ENCODE assay signal across 1 cellular context in the genomic region with DNA sequence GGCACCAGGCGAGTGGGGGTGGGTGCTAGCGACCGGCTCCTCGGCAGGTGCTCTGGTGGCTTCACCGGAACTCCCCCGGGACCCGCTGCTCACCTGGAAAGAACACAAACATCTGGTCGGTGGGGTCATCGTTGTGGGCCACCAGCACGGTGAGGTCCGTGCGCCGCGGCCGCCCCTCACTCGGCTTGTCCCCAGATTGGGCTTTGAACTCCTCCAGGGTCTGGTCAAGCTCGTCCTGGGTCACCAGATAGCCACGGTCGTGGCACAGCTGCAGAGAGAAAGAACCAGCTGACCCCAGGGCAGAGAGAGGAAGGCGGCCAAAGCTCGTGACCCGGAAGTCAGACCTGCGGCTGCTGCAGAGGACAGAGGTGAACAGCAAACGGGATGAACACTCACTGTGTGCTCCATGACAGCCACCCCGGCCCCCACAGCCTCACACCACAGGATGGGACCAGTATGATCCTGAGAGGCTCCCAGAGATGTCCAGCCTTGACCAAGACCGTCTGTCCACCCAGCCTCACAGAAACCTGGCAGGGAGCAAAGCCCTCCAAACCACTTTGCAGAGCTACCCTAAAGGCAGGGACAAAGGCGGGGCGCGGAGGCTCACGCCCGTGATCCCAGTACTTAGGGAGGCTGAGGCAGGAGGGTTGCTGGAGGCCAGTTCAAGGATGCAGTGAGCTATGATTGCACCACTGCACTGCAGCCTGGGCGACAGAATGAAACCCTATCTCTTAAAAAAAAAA.
TF ChIP-seq lines count a peak whose summit lies in the region.

No MANE protein-coding gene starts in this region.

TF ChIP-seq in HepG2, 621 proteins besides CTCF, POLR2A, EP300 and RAD21 (continued from another document and continues in another):
- TF ChIP-seq, protein P1, sequence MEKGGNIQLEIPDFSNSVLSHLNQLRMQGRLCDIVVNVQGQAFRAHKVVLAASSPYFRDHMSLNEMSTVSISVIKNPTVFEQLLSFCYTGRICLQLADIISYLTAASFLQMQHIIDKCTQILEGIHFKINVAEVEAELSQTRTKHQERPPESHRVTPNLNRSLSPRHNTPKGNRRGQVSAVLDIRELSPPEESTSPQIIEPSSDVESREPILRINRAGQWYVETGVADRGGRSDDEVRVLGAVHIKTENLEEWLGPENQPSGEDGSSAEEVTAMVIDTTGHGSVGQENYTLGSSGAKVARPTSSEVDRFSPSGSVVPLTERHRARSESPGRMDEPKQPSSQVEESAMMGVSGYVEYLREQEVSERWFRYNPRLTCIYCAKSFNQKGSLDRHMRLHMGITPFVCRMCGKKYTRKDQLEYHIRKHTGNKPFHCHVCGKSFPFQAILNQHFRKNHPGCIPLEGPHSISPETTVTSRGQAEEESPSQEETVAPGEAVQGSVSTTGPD (CRISPR knock-in tag; IDR thresholded peaks at IDR 0.05), result no peak
- TF ChIP-seq MZF1 (CRISPR knock-in tag; IDR thresholded peaks at IDR 0.05; ENCODE audit: borderline replicate concordance) (no peak), SMAD3 (CRISPR knock-in tag; IDR thresholded peaks at IDR 0.05) (no peak), ZNF577 (CRISPR knock-in tag; IDR thresholded peaks at IDR 0.05; ENCODE audit: borderline replicate concordance, low read depth) (no peak), NR3C1 (CRISPR knock-in tag; IDR thresholded peaks at IDR 0.05) (no peak), ZNF672 (CRISPR knock-in tag; IDR thresholded peaks at IDR 0.05) (no peak), FOXK2 (IDR thresholded peaks at IDR 0.05) (no peak), FOXA1 (IDR thresholded peaks at IDR 0.05) (no peak), FOXA1 (CRISPR knock-in tag; IDR thresholded peaks at IDR 0.05) (no peak), DPF2 (CRISPR knock-in tag; IDR thresholded peaks at IDR 0.05; ENCODE audit: borderline replicate concordance, low read depth) (no peak), PHF20 (CRISPR knock-in tag; IDR thresholded peaks at IDR 0.05) (no peak), SMAD9 (CRISPR knock-in tag; IDR thresholded peaks at IDR 0.05) (no peak), AHR (CRISPR knock-in tag; IDR thresholded peaks at IDR 0.05) (no peak), ETV5 (CRISPR knock-in tag; IDR thresholded peaks at IDR 0.05; ENCODE audit: borderline replicate concordance) (peak; percentile 29; the same call in 1 of the 2 replicates), NFIB (CRISPR knock-in tag; IDR thresholded peaks at IDR 0.05; ENCODE audit: borderline replicate concordance) (no peak), YY1 (IDR thresholded peaks at IDR 0.05; ENCODE audit: insufficient read depth, insufficient replicate concordance, low read depth, low read length) (no peak), RBFOX2 (IDR thresholded peaks at IDR 0.05; ENCODE audit: low read depth, low read length) (0 out of 2 replicates have a peak, but pooled peaks have one; percentile 24), ZNF746 (CRISPR knock-in tag; IDR thresholded peaks at IDR 0.05) (no peak), PRPF4 (IDR thresholded peaks at IDR 0.05; ENCODE audit: low read depth, low read length, poor library complexity, severe bottlenecking) (no peak), HMG20A (CRISPR knock-in tag; IDR thresholded peaks at IDR 0.05; ENCODE audit: borderline replicate concordance) (no peak), PAX8 (CRISPR knock-in tag; IDR thresholded peaks at IDR 0.05; ENCODE audit: borderline replicate concordance) (no peak), ZNF274 (CRISPR knock-in tag; IDR thresholded peaks at IDR 0.05) (no peak), TMF1 (CRISPR knock-in tag; IDR thresholded peaks at IDR 0.05; ENCODE audit: low read depth) (no peak), BCL6 (CRISPR knock-in tag; IDR thresholded peaks at IDR 0.05) (no peak), ZNF546 (CRISPR knock-in tag; conservative IDR thresholded peaks at IDR 0.05) (no peak), MBNL3 (CRISPR knock-in tag; conservative IDR thresholded peaks at IDR 0.05) (no peak), PHF5A (CRISPR knock-in tag; IDR thresholded peaks at IDR 0.05; ENCODE audit: low read depth, unreplicated experiment) (no peak), ARID2 (CRISPR knock-in tag; IDR thresholded peaks at IDR 0.05; ENCODE audit: borderline replicate concordance) (no peak), NFKB2 (CRISPR knock-in tag; IDR thresholded peaks at IDR 0.05; ENCODE audit: borderline replicate concordance) (0 out of 2 replicates have a peak, but pooled peaks have one; percentile 35), ASH2L (IDR thresholded peaks at IDR 0.05; ENCODE audit: insufficient read length, low read depth, low read length) (no peak), ZNF235 (CRISPR knock-in tag; IDR thresholded peaks at IDR 0.05; ENCODE audit: borderline replicate concordance) (no peak), JUNB (CRISPR knock-in tag; IDR thresholded peaks at IDR 0.05; ENCODE audit: borderline replicate concordance) (no peak), ZNF263 (CRISPR knock-in tag; IDR thresholded peaks at IDR 0.05) (peak; percentile 48; the same call in 1 of the 2 replicates), HOXA9 (CRISPR knock-in tag; IDR thresholded peaks at IDR 0.05; ENCODE audit: borderline replicate concordance) (no peak), PCBP2 (optimal IDR thresholded peaks at IDR 0.05; ENCODE audit: low read depth, low read length, poor library complexity, severe bottlenecking) (no peak)
- TF ChIP-seq, protein P2, sequence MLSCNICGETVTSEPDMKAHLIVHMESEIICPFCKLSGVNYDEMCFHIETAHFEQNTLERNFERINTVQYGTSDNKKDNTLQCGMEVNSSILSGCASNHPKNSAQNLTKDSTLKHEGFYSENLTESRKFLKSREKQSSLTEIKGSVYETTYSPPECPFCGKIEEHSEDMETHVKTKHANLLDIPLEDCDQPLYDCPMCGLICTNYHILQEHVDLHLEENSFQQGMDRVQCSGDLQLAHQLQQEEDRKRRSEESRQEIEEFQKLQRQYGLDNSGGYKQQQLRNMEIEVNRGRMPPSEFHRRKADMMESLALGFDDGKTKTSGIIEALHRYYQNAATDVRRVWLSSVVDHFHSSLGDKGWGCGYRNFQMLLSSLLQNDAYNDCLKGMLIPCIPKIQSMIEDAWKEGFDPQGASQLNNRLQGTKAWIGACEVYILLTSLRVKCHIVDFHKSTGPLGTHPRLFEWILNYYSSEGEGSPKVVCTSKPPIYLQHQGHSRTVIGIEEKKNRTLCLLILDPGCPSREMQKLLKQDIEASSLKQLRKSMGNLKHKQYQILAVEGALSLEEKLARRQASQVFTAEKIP (CRISPR knock-in tag; IDR thresholded peaks at IDR 0.05; ENCODE audit: borderline replicate concordance), result no peak
- TF ChIP-seq, protein P3, sequence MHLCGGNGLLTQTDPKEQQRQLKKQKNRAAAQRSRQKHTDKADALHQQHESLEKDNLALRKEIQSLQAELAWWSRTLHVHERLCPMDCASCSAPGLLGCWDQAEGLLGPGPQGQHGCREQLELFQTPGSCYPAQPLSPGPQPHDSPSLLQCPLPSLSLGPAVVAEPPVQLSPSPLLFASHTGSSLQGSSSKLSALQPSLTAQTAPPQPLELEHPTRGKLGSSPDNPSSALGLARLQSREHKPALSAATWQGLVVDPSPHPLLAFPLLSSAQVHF (CRISPR knock-in tag; IDR thresholded peaks at IDR 0.05), result no peak
- TF ChIP-seq, protein P4, sequence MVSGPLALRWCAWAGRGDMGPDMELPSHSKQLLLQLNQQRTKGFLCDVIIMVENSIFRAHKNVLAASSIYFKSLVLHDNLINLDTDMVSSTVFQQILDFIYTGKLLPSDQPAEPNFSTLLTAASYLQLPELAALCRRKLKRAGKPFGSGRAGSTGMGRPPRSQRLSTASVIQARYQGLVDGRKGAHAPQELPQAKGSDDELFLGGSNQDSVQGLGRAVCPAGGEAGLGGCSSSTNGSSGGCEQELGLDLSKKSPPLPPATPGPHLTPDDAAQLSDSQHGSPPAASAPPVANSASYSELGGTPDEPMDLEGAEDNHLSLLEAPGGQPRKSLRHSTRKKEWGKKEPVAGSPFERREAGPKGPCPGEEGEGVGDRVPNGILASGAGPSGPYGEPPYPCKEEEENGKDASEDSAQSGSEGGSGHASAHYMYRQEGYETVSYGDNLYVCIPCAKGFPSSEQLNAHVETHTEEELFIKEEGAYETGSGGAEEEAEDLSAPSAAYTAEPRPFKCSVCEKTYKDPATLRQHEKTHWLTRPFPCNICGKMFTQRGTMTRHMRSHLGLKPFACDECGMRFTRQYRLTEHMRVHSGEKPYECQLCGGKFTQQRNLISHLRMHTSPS (CRISPR knock-in tag; IDR thresholded peaks at IDR 0.05; ENCODE audit: low read depth), result no peak
- TF ChIP-seq, protein P5, sequence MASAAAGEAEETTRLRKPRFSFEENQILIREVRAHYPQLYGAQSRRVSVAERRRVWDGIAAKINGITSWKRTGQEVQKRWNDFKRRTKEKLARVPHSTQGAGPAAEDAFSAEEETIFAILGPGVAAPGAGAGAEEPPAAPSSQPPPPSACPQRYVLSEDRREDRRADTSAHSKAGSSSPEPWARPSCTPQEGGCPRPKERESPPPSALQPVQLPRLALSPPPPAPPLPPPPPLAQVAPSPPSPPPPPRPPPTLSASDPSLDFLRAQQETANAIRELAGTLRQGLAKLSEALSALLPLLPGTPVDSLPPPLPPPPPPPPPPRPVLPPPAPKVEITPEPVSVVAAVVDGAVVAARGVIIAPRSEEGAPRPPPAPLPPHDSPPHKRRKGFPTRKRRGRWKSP (CRISPR knock-in tag; IDR thresholded peaks at IDR 0.05), result no peak
- TF ChIP-seq, protein P6, sequence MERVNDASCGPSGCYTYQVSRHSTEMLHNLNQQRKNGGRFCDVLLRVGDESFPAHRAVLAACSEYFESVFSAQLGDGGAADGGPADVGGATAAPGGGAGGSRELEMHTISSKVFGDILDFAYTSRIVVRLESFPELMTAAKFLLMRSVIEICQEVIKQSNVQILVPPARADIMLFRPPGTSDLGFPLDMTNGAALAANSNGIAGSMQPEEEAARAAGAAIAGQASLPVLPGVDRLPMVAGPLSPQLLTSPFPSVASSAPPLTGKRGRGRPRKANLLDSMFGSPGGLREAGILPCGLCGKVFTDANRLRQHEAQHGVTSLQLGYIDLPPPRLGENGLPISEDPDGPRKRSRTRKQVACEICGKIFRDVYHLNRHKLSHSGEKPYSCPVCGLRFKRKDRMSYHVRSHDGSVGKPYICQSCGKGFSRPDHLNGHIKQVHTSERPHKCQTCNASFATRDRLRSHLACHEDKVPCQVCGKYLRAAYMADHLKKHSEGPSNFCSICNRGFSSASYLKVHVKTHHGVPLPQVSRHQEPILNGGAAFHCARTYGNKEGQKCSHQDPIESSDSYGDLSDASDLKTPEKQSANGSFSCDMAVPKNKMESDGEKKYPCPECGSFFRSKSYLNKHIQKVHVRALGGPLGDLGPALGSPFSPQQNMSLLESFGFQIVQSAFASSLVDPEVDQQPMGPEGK (CRISPR knock-in tag; IDR thresholded peaks at IDR 0.05), result peak; percentile 7; the same call in 1 of the 2 replicates
- TF ChIP-seq, protein P7, sequence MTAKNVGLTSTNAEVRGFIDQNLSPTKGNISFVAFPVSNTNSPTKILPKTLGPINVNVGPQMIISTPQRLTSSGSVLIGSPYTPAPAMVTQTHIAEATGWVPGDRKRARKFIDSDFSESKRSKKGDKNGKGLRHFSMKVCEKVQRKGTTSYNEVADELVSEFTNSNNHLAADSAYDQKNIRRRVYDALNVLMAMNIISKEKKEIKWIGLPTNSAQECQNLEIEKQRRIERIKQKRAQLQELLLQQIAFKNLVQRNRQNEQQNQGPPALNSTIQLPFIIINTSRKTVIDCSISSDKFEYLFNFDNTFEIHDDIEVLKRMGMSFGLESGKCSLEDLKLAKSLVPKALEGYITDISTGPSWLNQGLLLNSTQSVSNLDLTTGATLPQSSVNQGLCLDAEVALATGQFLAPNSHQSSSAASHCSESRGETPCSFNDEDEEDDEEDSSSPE (CRISPR knock-in tag; IDR thresholded peaks at IDR 0.05), result no peak
- TF ChIP-seq, protein P8, sequence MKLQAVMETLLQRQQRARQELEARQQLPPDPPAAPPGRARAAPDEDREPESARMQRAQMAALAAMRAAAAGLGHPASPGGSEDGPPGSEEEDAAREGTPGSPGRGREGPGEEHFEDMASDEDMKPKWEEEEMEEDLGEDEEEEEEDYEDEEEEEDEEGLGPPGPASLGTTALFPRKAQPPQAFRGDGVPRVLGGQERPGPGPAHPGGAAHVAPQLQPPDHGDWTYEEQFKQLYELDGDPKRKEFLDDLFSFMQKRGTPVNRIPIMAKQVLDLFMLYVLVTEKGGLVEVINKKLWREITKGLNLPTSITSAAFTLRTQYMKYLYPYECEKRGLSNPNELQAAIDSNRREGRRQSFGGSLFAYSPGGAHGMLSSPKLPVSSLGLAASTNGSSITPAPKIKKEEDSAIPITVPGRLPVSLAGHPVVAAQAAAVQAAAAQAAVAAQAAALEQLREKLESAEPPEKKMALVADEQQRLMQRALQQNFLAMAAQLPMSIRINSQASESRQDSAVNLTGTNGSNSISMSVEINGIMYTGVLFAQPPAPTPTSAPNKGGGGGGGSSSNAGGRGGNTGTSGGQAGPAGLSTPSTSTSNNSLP (IDR thresholded peaks at IDR 0.05; ENCODE audit: low read depth, low read length), result no peak
- TF ChIP-seq, protein P9, sequence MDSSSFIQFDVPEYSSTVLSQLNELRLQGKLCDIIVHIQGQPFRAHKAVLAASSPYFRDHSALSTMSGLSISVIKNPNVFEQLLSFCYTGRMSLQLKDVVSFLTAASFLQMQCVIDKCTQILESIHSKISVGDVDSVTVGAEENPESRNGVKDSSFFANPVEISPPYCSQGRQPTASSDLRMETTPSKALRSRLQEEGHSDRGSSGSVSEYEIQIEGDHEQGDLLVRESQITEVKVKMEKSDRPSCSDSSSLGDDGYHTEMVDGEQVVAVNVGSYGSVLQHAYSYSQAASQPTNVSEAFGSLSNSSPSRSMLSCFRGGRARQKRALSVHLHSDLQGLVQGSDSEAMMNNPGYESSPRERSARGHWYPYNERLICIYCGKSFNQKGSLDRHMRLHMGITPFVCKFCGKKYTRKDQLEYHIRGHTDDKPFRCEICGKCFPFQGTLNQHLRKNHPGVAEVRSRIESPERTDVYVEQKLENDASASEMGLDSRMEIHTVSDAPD (CRISPR knock-in tag; IDR thresholded peaks at IDR 0.05), result no peak
- TF ChIP-seq, protein P10, sequence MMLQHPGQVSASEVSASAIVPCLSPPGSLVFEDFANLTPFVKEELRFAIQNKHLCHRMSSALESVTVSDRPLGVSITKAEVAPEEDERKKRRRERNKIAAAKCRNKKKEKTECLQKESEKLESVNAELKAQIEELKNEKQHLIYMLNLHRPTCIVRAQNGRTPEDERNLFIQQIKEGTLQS (CRISPR knock-in tag; IDR thresholded peaks at IDR 0.05), result no peak
- TF ChIP-seq, protein P11, sequence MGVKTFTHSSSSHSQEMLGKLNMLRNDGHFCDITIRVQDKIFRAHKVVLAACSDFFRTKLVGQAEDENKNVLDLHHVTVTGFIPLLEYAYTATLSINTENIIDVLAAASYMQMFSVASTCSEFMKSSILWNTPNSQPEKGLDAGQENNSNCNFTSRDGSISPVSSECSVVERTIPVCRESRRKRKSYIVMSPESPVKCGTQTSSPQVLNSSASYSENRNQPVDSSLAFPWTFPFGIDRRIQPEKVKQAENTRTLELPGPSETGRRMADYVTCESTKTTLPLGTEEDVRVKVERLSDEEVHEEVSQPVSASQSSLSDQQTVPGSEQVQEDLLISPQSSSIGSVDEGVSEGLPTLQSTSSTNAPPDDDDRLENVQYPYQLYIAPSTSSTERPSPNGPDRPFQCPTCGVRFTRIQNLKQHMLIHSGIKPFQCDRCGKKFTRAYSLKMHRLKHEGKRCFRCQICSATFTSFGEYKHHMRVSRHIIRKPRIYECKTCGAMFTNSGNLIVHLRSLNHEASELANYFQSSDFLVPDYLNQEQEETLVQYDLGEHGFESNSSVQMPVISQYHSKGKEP (CRISPR knock-in tag; IDR thresholded peaks at IDR 0.05), result no peak
